ENCODE assay signal across 19 cellular contexts in the genomic region with DNA sequence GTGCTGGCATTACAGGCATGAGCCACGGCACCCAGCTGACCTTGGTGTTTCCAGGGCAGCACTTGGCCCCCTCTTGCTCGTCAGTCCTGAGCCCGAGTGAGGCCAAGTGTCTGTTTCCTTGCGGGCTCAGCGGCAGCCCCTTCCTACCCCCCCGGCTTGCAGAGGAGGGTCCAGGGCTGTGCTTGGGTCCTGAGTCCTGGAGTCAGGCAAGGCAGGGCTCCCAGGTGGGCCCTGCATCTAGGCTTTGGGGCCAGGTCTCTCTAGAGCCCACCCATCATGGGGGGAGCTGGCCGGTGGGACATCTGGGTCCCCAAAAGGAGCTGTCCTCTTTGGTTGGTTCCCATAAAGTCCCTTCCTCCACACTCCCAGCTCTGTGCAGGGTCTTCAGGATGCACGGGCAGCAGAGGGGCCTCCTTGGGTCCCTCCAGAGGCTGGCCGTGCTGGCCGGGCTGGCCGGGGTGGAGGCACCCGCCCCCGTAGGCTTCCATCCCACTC.
"Had no signal": no experiment of that assay in that cellular context is flagged by ENCODE, and none has a peak within 500 bp of the region (broad histone marks: within the 10 kb centered on the region; RNA-seq: fewer than 3 reads in every experiment).

No MANE protein-coding gene starts in this region.

- DNase-seq: activated B cell treated with CpG ODN at 0.5 μM for 24 hours; activated CD4-positive, alpha-beta T cell treated with anti-CD3 and anti-CD28 coated beads for 4 hours; activated CD8-positive, alpha-beta memory T cell treated with anti-CD3 and anti-CD28 coated beads, Interleukin-2, amount 50 U/mL, for 48 hours; activated CD8-positive, alpha-beta T cell treated with anti-CD3 and anti-CD28 coated beads, Interleukin-2, amount 10 ng/mL, durations not matched to agents 7 days and 5 days; activated effector memory CD4-positive, alpha-beta T cell treated with anti-CD3 and anti-CD28 coated beads, Interleukin-2, amount 50 U/mL, for 16 hours; activated T-cell treated with anti-CD3 and anti-CD28 coated beads, Interleukin-2, amount 50 U/mL, for 72 hours; foreskin fibroblast; hypothalamus; nucleus accumbens; SIG-M5; small intestine; stimulated activated CD4-positive, alpha-beta T cell treated with anti-CD3 and anti-CD28 coated beads, Interleukin-4, amount 100 ng/mL, for 24 hours; stomach; T-cell had no signal

- H3K9me3 ChIP-seq: stomach had no signal

- H3K27ac ChIP-seq: epithelial cell of prostate, stomach had no signal

- H3K36me3 ChIP-seq: stomach had no signal

- H3K36me3 Mint-ChIP-seq: activated naive CD4-positive, alpha-beta T cell treated with anti-CD3 and anti-CD28 coated beads, Interleukin-2, amount 50 U/mL, for 72 hours; naive thymus-derived CD8-positive, alpha-beta T cell; stimulated activated effector memory CD8-positive, alpha-beta T cell treated with anti-CD3 and anti-CD28 coated beads, Interleukin-12 subunit alpha, Interleukin-12 subunit beta, amount 100 ng/mL, for 72 hours; T-cell had no signal

- H3K4me3 ChIP-seq: stomach had no signal

- H3K27ac Mint-ChIP-seq: activated B cell treated with CpG ODN at 0.5 μM for 24 hours; activated CD8-positive, alpha-beta T cell treated with anti-CD3 and anti-CD28 coated beads, Interleukin-2, amount 10 ng/mL, durations not matched to agents 7 days and 5 days; activated naive CD4-positive, alpha-beta T cell treated with anti-CD3 and anti-CD28 coated beads, Interleukin-2, amount 50 U/mL, for 72 hours; activated T-cell treated with anti-CD3 and anti-CD28 coated beads, Interleukin-2, amount 50 U/mL, for 72 hours; stimulated activated effector memory CD8-positive, alpha-beta T cell treated with anti-CD3 and anti-CD28 coated beads, Interleukin-12 subunit alpha, Interleukin-12 subunit beta, amount 100 ng/mL, for 72 hours; T-cell had no signal

- H3K4me3 Mint-ChIP-seq: activated B cell treated with CpG ODN at 0.5 μM for 24 hours; activated CD8-positive, alpha-beta T cell treated with anti-CD3 and anti-CD28 coated beads, Interleukin-2, amount 10 ng/mL, durations not matched to agents 7 days and 5 days; activated T-cell treated with anti-CD3 and anti-CD28 coated beads, Interleukin-2, amount 50 U/mL, for 72 hours; naive thymus-derived CD8-positive, alpha-beta T cell; stimulated activated effector memory CD8-positive, alpha-beta T cell treated with anti-CD3 and anti-CD28 coated beads, Interleukin-12 subunit alpha, Interleukin-12 subunit beta, amount 100 ng/mL, for 72 hours; T-cell had no signal

- H3K27me3 ChIP-seq: stomach had no signal

- H3K9me3 Mint-ChIP-seq: activated B cell treated with CpG ODN at 0.5 μM for 24 hours; activated naive CD4-positive, alpha-beta T cell treated with anti-CD3 and anti-CD28 coated beads, Interleukin-2, amount 50 U/mL, for 72 hours; activated T-cell treated with anti-CD3 and anti-CD28 coated beads, Interleukin-2, amount 50 U/mL, for 72 hours; naive thymus-derived CD8-positive, alpha-beta T cell; stimulated activated effector memory CD8-positive, alpha-beta T cell treated with anti-CD3 and anti-CD28 coated beads, Interleukin-12 subunit alpha, Interleukin-12 subunit beta, amount 100 ng/mL, for 72 hours; T-cell had no signal

- ATAC-seq: activated CD8-positive, alpha-beta T cell treated with anti-CD3 and anti-CD28 coated beads, Interleukin-2, amount 10 ng/mL, durations not matched to agents 7 days and 5 days; activated naive CD4-positive, alpha-beta T cell treated with anti-CD3 and anti-CD28 coated beads, Interleukin-2, amount 50 U/mL, for 72 hours; activated T-cell treated with anti-CD3 and anti-CD28 coated beads, Interleukin-2, amount 50 U/mL, for 72 hours; naive thymus-derived CD8-positive, alpha-beta T cell; SK-N-SH treated with all-trans-retinoic acid at 6 μM for 48 hours; stimulated activated effector memory CD8-positive, alpha-beta T cell treated with anti-CD3 and anti-CD28 coated beads, Interleukin-12 subunit alpha, Interleukin-12 subunit beta, amount 100 ng/mL, for 72 hours; T-cell had no signal

- H3K4me1 Mint-ChIP-seq: activated B cell treated with CpG ODN at 0.5 μM for 24 hours had no signal
